In the genomic region with DNA sequence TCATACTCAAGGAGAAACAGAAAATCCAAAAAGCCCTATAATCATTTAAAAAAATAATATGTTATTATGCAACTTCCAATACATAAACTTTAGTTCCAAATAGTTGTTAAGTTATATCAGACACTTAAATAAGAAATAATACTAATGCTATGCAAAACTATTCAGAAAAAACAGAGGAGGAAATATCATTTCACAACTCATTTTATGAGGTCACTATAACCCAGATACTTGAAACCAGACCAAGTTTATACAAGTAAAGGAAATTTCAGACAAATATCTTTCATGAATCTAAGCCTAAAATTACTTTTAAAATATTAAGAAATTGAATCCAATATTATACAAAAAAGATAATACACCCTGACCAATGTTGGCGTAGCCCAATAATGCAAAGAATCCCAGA, we compare ENCODE assay signal across 24 cellular contexts.
DNase-seq lines count a peak whose midpoint lies in the region; ATAC-seq, FAIRE-seq and TF ChIP-seq lines count a peak whose summit lies in the region.
"Had no signal": no experiment of that assay in that cellular context is flagged by ENCODE, and none has a peak within 500 bp of the region (broad histone marks: within the 10 kb centered on the region; RNA-seq: fewer than 3 reads in every experiment).

No MANE protein-coding gene starts in this region.

- ATAC-seq in pancreas, result no peak
- no peak for ATAC-seq in WTC11
- ATAC-seq in HG03025 (IDR thresholded peaks at IDR 0.05; ENCODE audit: low FRiP score, unreplicated experiment), result no peak

- H3K36me3 ChIP-seq in pancreas, result no peaks in the 10 kb centered on the region
- H3K36me3 ChIP-seq: SJCRH30 had no signal

- DNase-seq in AG10803 (ENCODE audit: low read depth), result peak; percentile 17
- peak; percentile 22 for DNase-seq in amniotic epithelial cell (ENCODE audit: low read depth)
- DNase-seq in fibroblast of mammary gland (ENCODE audit: low read depth), result peak; percentile 28
- DNase-seq in pancreas, result no peak
- no peak for DNase-seq in WTC11 (ENCODE audit: low spot score)
- DNase-seq in NCI-H748 treated with DMSO at 0.1 percent for 48 hours (lab: John Stamatoyannopoulos, UW), result no peak
- DNase-seq: 8988T; Calu3; CD8-positive, alpha-beta memory T cell; DMS153; Karpas-422; MV-4-11; NCI-H1105 treated with DMSO at 0.1 percent for 48 hours; NCI-H2029 treated with DMSO at 0.1 percent for 48 hours; NCI-H226; NCI-H510A treated with DMSO at 0.1 percent for 48 hours; NCI-H82; SJCRH30 had no signal

- CTCF ChIA-PET in WTC11 (lab: Charles Lee), result no interaction called here

- H3K27ac ChIP-seq in pancreas, result no peak overlapping the region
- H3K27ac ChIP-seq: C4-2B, SJCRH30 had no signal

- no peak for TF ChIP-seq CTCF in AG10803 (conservative IDR thresholded peaks at IDR 0.05; ENCODE audit: low read length)
- TF ChIP-seq CTCF in fibroblast of mammary gland (conservative IDR thresholded peaks at IDR 0.05; ENCODE audit: control insufficient read depth, insufficient read depth, low read depth, low read length), result no peak
- TF ChIP-seq CTCF in pancreas (IDR thresholded peaks at IDR 0.05), result no peak
- no peak for TF ChIP-seq CTCF in WTC11 (IDR thresholded peaks at IDR 0.05)

- no peaks in the 10 kb centered on the region for H3K4me1 ChIP-seq in pancreas
- H3K4me1 ChIP-seq: SJCRH30 had no signal

- H3K27ac Mint-ChIP-seq in WTC11, result no peak overlapping the region
- H3K27ac Mint-ChIP-seq: CD8-positive, alpha-beta memory T cell had no signal

- H3K9me3 Mint-ChIP-seq in WTC11, result peaks cover 3% of the 10 kb centered on the region
- H3K9me3 Mint-ChIP-seq: CD8-positive, alpha-beta memory T cell had no signal

- H3K9me3 ChIP-seq in pancreas, result no peaks in the 10 kb centered on the region
- H3K9me3 ChIP-seq: SJCRH30 had no signal

- H3K4me3 ChIP-seq in AG10803 (ENCODE audit: low read length), result no peak overlapping the region
- no peak overlapping the region for H3K4me3 ChIP-seq in fibroblast of mammary gland (ENCODE audit: control insufficient read depth, low read depth, low read length)
- no peak overlapping the region for H3K4me3 ChIP-seq in pancreas
- H3K4me3 ChIP-seq: SJCRH30 had no signal

- FAIRE-seq in pancreas (lab: Jason Lieb, UNC), result peak; percentile 29
- FAIRE-seq: G401.6, GM18507, H54, RCC 7860 had no signal

- H3K27me3 ChIP-seq in pancreas, result no peaks in the 10 kb centered on the region
- H3K27me3 ChIP-seq: SJCRH30 had no signal

- 0 to 2% methylated on average over 1 of the region's 1 CpG for WGBS in pancreas, 2 donors

- H3K36me3 Mint-ChIP-seq in WTC11, result no peaks in the 10 kb centered on the region

- intact Hi-C loops in pancreas (cut with DNase I), result no loop called here

- no peaks in the 10 kb centered on the region for H3K27me3 Mint-ChIP-seq in WTC11 (ENCODE audit: low read depth)

- POLR2A ChIA-PET in WTC11 (lab: Charles Lee), result no interaction called here

- H3K4me1 Mint-ChIP-seq in WTC11, result peaks cover 18% of the 10 kb centered on the region
- H3K4me1 Mint-ChIP-seq: CD8-positive, alpha-beta memory T cell had no signal

- H3K4me3 Mint-ChIP-seq in WTC11, result no peak overlapping the region
- H3K4me3 Mint-ChIP-seq: CD8-positive, alpha-beta memory T cell had no signal

TF ChIP-seq in WTC11, 78 proteins besides CTCF, POLR2A, EP300 and RAD21:
- no peak for TF ChIP-seq ZNF416 (CRISPR knock-in tag; IDR thresholded peaks at IDR 0.05)
- TF ChIP-seq ETV6 (CRISPR knock-in tag; IDR thresholded peaks at IDR 0.05), result no peak
- no peak for TF ChIP-seq ZNF263 (CRISPR knock-in tag; IDR thresholded peaks at IDR 0.05; ENCODE audit: low read depth)
- TF ChIP-seq, protein P1, sequence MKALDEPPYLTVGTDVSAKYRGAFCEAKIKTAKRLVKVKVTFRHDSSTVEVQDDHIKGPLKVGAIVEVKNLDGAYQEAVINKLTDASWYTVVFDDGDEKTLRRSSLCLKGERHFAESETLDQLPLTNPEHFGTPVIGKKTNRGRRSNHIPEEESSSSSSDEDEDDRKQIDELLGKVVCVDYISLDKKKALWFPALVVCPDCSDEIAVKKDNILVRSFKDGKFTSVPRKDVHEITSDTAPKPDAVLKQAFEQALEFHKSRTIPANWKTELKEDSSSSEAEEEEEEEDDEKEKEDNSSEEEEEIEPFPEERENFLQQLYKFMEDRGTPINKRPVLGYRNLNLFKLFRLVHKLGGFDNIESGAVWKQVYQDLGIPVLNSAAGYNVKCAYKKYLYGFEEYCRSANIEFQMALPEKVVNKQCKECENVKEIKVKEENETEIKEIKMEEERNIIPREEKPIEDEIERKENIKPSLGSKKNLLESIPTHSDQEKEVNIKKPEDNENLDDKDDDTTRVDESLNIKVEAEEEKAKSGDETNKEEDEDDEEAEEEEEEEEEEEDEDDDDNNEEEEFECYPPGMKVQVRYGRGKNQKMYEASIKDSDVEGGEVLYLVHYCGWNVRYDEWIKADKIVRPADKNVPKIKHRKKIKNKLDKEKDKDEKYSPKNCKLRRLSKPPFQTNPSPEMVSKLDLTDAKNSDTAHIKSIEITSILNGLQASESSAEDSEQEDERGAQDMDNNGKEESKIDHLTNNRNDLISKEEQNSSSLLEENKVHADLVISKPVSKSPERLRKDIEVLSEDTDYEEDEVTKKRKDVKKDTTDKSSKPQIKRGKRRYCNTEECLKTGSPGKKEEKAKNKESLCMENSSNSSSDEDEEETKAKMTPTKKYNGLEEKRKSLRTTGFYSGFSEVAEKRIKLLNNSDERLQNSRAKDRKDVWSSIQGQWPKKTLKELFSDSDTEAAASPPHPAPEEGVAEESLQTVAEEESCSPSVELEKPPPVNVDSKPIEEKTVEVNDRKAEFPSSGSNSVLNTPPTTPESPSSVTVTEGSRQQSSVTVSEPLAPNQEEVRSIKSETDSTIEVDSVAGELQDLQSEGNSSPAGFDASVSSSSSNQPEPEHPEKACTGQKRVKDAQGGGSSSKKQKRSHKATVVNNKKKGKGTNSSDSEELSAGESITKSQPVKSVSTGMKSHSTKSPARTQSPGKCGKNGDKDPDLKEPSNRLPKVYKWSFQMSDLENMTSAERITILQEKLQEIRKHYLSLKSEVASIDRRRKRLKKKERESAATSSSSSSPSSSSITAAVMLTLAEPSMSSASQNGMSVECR (CRISPR knock-in tag; IDR thresholded peaks at IDR 0.05; ENCODE audit: borderline replicate concordance), result no peak
- TF ChIP-seq JAZF1 (CRISPR knock-in tag; IDR thresholded peaks at IDR 0.05), result no peak
- no peak for TF ChIP-seq TEAD1 (CRISPR knock-in tag; IDR thresholded peaks at IDR 0.05)
- TF ChIP-seq SOX15 (CRISPR knock-in tag; IDR thresholded peaks at IDR 0.05), result no peak
- TF ChIP-seq ZNF423 (CRISPR knock-in tag; IDR thresholded peaks at IDR 0.05), result no peak
TF ChIP-seq in WTC11: peak in this region for 0.

Comparison
In these comparisons a context has a peak if more than half of its experiments do, and no peak if none do; other contexts are left out.
1. DNase-seq: peak in AG10803 (single experiment), amniotic epithelial cell (single experiment) and fibroblast of mammary gland (single experiment); none in pancreas (0 of 6), WTC11 (single experiment) and NCI-H748 treated with DMSO at 0.1 percent for 48 hours (single experiment).